ENCODE assay signal across 8 cellular contexts in the genomic region with DNA sequence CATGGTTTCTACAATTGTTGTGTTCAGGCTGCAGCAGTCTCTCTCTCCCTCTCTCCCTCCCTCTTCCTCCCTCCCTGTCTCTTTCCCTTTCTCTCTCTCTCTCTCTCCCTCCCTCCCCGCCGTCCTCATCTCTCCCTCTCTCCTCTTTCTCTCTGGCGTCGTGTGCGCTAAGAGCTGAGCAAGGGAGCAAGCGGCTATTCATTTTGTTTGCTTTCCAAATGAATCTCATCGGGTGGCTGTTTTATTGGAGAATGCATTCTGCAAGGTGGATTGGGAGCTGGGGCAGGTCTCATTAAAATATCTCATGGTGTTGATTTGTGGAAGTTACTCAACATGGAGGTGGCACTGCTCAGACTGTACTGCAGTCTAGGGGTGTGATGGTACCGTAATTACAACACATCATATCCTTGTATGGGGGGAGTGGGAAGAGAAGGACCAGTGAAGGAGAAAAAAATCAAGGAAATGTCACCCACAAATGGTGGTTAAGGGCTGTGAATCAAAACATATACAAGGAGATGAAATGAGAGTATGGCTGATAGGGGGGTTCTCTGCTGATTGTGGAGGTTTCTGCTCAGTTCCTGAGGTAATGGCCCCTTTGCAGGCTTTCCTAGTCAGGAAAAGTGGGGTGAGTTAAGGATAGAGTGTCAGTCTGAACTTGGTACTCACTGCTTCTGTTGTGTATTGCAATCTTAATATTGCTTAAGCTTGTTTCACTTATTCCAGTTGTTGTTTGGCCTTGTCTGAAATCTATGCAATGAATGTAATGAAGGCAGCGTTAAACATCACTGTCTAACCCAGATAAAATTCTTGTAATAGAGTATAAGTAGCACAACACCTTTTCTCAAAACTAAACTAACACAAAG. TPM values are rescaled to one million over a fixed set of nuclear protein-coding genes. Genes with fewer than 3 reads are reported as not detected.
DNase-seq lines count a peak whose midpoint lies in the region; ATAC-seq and TF ChIP-seq lines count a peak whose summit lies in the region.

No MANE protein-coding gene starts in this region.

- peak overlapping the region; percentile 91 for H3K4me3 ChIP-seq in iPS-20b (ENCODE audit: low read length)

- H3K36me3 Mint-ChIP-seq in CD4-positive, alpha-beta T cell (ENCODE audit: low read depth), result peaks cover 50% of the 10 kb centered on the region
- H3K36me3 Mint-ChIP-seq in stimulated activated effector memory CD8-positive, alpha-beta T cell treated with anti-CD3 and anti-CD28 coated beads, Interleukin-12 subunit alpha, Interleukin-12 subunit beta, amount 100 ng/mL, for 72 hours, result peaks cover 65% of the 10 kb centered on the region

- H3K27ac Mint-ChIP-seq in CD4-positive, alpha-beta T cell, result peak overlapping the region; percentile 82
- H3K27ac Mint-ChIP-seq in stimulated activated effector memory CD8-positive, alpha-beta T cell treated with anti-CD3 and anti-CD28 coated beads, Interleukin-12 subunit alpha, Interleukin-12 subunit beta, amount 100 ng/mL, for 72 hours, result peak overlapping the region; percentile 94

- POLR2A ChIA-PET in CD4-positive, alpha-beta T cell (lab: Charles Lee), result interaction anchor here (0.5 to 6.3 kb wide), 15 partner anchors 9 to 663 kb away, joined by 3 to 129 read pairs (median 7); a partner anchor contains a TSS

- H3K27me3 ChIP-seq in CD4-positive, alpha-beta T cell (ENCODE audit: control insufficient read depth, insufficient read depth, low read length), result no peaks in the 10 kb centered on the region
- no peaks in the 10 kb centered on the region for H3K27me3 ChIP-seq in iPS-20b (ENCODE audit: insufficient read depth, low read length)

- peak overlapping the region; percentile 93 for H3K4me3 Mint-ChIP-seq in CD4-positive, alpha-beta T cell
- H3K4me3 Mint-ChIP-seq in stimulated activated effector memory CD8-positive, alpha-beta T cell treated with anti-CD3 and anti-CD28 coated beads, Interleukin-12 subunit alpha, Interleukin-12 subunit beta, amount 100 ng/mL, for 72 hours, result peak overlapping the region; percentile 98

- DNase-seq in CD4-positive, alpha-beta T cell, result no peak
- DNase-seq in M059J (ENCODE audit: low read depth) (peak; percentile 52), amniotic epithelial cell (ENCODE audit: low read depth) (peak; percentile 72)
- no peak for DNase-seq in stimulated activated effector memory CD8-positive, alpha-beta T cell treated with anti-CD3 and anti-CD28 coated beads, Interleukin-12 subunit alpha, Interleukin-12 subunit beta, amount 100 ng/mL, for 72 hours (ENCODE audit: low spot score in 2 of 2)
- no peak for DNase-seq in effector CD4-positive, alpha-beta T cell

- peaks cover 47% of the 10 kb centered on the region for H3K36me3 ChIP-seq in iPS-20b (ENCODE audit: insufficient read depth, low read depth, low read length)

- H3K9ac ChIP-seq in iPS-20b (ENCODE audit: low read depth, low read length), result peak overlapping the region; percentile 81; the same call in 1 of the 2 replicates

- intact Hi-C loops in CD4-positive, alpha-beta T cell (cut with DNase I, micrococcal nuclease), result no loop called here

- H3K4me1 Mint-ChIP-seq in CD4-positive, alpha-beta T cell (ENCODE audit: low read depth), result peaks cover 34% of the 10 kb centered on the region
- peaks cover 35% of the 10 kb centered on the region for H3K4me1 Mint-ChIP-seq in stimulated activated effector memory CD8-positive, alpha-beta T cell treated with anti-CD3 and anti-CD28 coated beads, Interleukin-12 subunit alpha, Interleukin-12 subunit beta, amount 100 ng/mL, for 72 hours

- peaks cover 9% of the 10 kb centered on the region; the same call in 1 of the 2 replicates for H3K4me1 ChIP-seq in iPS-20b (ENCODE audit: insufficient read depth, low read length)

- CTCF ChIA-PET in CD4-positive, alpha-beta T cell (lab: Charles Lee), result interaction anchor here (1.2 to 3.6 kb wide), 8 partner anchors 10 to 230 kb away, joined by 3 to 31 read pairs (median 6); a partner anchor contains a TSS

- no peaks in the 10 kb centered on the region for H3K27me3 Mint-ChIP-seq in CD4-positive, alpha-beta T cell

- no peaks in the 10 kb centered on the region for H3K9me3 Mint-ChIP-seq in CD4-positive, alpha-beta T cell
- H3K9me3 Mint-ChIP-seq in stimulated activated effector memory CD8-positive, alpha-beta T cell treated with anti-CD3 and anti-CD28 coated beads, Interleukin-12 subunit alpha, Interleukin-12 subunit beta, amount 100 ng/mL, for 72 hours, result no peaks in the 10 kb centered on the region

- no peak for ATAC-seq in CD4-positive, alpha-beta T cell (ENCODE audit: poor library complexity)
- no peak for ATAC-seq in stimulated activated effector memory CD8-positive, alpha-beta T cell treated with anti-CD3 and anti-CD28 coated beads, Interleukin-12 subunit alpha, Interleukin-12 subunit beta, amount 100 ng/mL, for 72 hours
- no peak for ATAC-seq in HG02840 (IDR thresholded peaks at IDR 0.05; ENCODE audit: low FRiP score, unreplicated experiment)
- no peak for ATAC-seq in GM19463 (IDR thresholded peaks at IDR 0.05; ENCODE audit: unreplicated experiment)

- no peak for TF ChIP-seq CTCF in CD4-positive, alpha-beta T cell (IDR thresholded peaks at IDR 0.05)

- H3K27ac ChIP-seq in CD4-positive, alpha-beta T cell (ENCODE audit: low read depth, low read length), result peak overlapping the region; percentile 0
- H3K27ac ChIP-seq in iPS-20b (ENCODE audit: low read length), result no peak overlapping the region

- H3K9me3 ChIP-seq in CD4-positive, alpha-beta T cell (ENCODE audit: control insufficient read depth, low read length), result no peaks in the 10 kb centered on the region
- H3K9me3 ChIP-seq in iPS-20b (ENCODE audit: insufficient read depth, low read depth, low read length), result no peaks in the 10 kb centered on the region

RNA-seq across cellular contexts. Expression of a gene that starts 2.7 kb away (rescaled TPM):
- total RNA-seq in CD4-positive, alpha-beta T cell, result 10 to 100 TPM; 77.0 to 79.2 TPM
- total RNA-seq in M059J (2014; rRNA removed; shearing (Covaris generic)), result 33.2 and 61.3 TPM in 2 replicates

RNA-seq across cellular contexts. Expression of a gene that starts 15.8 kb away (rescaled TPM):
- 100 to 1,000 TPM; 195 to 207 TPM for total RNA-seq in CD4-positive, alpha-beta T cell
- total RNA-seq in M059J (2014; rRNA removed; shearing (Covaris generic)), result 23.5 and 28.2 TPM in 2 replicates

RNA-seq across cellular contexts. Expression of a gene that starts 24.1 kb away (rescaled TPM):
- total RNA-seq in CD4-positive, alpha-beta T cell, result 10 to 100 TPM; 29.6 to 34.1 TPM
- 5.7 and 6.3 TPM in 2 replicates for total RNA-seq in M059J (2014; rRNA removed; shearing (Covaris generic))

RNA-seq across cellular contexts. Expression of a gene that starts 52.8 kb away (rescaled TPM):
- total RNA-seq in CD4-positive, alpha-beta T cell, result 1 to 10 TPM; 7.7 to 9.4 TPM
- 0.25 TPM in 1 of 2 replicates, not detected in the other for total RNA-seq in M059J (2014; rRNA removed; shearing (Covaris generic))

Comparison
In these comparisons a context has a peak if more than half of its experiments do, and no peak if none do; other contexts are left out.
1. DNase-seq: peak in M059J (single experiment) and amniotic epithelial cell (single experiment); none in CD4-positive, alpha-beta T cell (0 of 10), stimulated activated effector memory CD8-positive, alpha-beta T cell treated with anti-CD3 and anti-CD28 coated beads, Interleukin-12 subunit alpha, Interleukin-12 subunit beta, amount 100 ng/mL, for 72 hours (0 of 2) and effector CD4-positive, alpha-beta T cell (single experiment).